In genomic region chr15:31433574-31433973, GRCh38 we compare ENCODE assay signal across 1 cellular context.
TF ChIP-seq lines count a peak whose summit lies in the region.

No MANE protein-coding gene starts in this region.

TF ChIP-seq in IMR-90, 13 proteins besides CTCF, POLR2A, EP300 and RAD21:
- TF ChIP-seq FOS (IDR thresholded peaks at IDR 0.05; ENCODE audit: low read depth, low read length): no peak
- TF ChIP-seq ELK1 (IDR thresholded peaks at IDR 0.05; ENCODE audit: borderline replicate concordance, low read depth, low read length): no peak
- TF ChIP-seq CHD1 (IDR thresholded peaks at IDR 0.05; ENCODE audit: low read depth, low read length): no peak
- TF ChIP-seq RCOR1 (IDR thresholded peaks at IDR 0.05; ENCODE audit: insufficient replicate concordance, low read length): no peak
- no peak for TF ChIP-seq MAZ (IDR thresholded peaks at IDR 0.05; ENCODE audit: borderline replicate concordance, low read depth, low read length)
- TF ChIP-seq USF2 (IDR thresholded peaks at IDR 0.05; ENCODE audit: low read depth, low read length): no peak
- TF ChIP-seq MXI1 (IDR thresholded peaks at IDR 0.05; ENCODE audit: borderline replicate concordance, low read depth, low read length): no peak
- no peak for TF ChIP-seq SMC3 (IDR thresholded peaks at IDR 0.05; ENCODE audit: low read depth, low read length)
- TF ChIP-seq RFX5 (IDR thresholded peaks at IDR 0.05; ENCODE audit: low read depth, low read length): no peak
- TF ChIP-seq CEBPB (IDR thresholded peaks at IDR 0.05; ENCODE audit: low read depth, low read length): no peak
- no peak for TF ChIP-seq MAFK (IDR thresholded peaks at IDR 0.05; ENCODE audit: low read depth, low read length)
- no peak for TF ChIP-seq NFE2L2 (IDR thresholded peaks at IDR 0.05; ENCODE audit: low read depth, low read length)
- no peak for TF ChIP-seq BHLHE40 (IDR thresholded peaks at IDR 0.05; ENCODE audit: low read depth, low read length)
